9 cellular contexts compared by ENCODE assay signal in genomic region chr12:26123482-26123980, GRCh38. TPM values are rescaled to one million over a fixed set of nuclear protein-coding genes. Genes with fewer than 3 reads are reported as not detected.
DNase-seq lines count a peak whose midpoint lies in the region; ATAC-seq and TF ChIP-seq lines count a peak whose summit lies in the region.
"Had no signal": no experiment of that assay in that cellular context is flagged by ENCODE, and none has a peak within 500 bp of the region (broad histone marks: within the 10 kb centered on the region; RNA-seq: fewer than 3 reads in every experiment).

No MANE protein-coding gene starts in this region.

- H3K27me3 ChIP-seq in heart left ventricle (peaks cover 0 to 42% (median 0%) of the 10 kb centered on the region in 9 donors), upper lobe of right lung (peaks cover 67% of the 10 kb centered on the region), HAP-1 (ENCODE audit: low read depth) (peaks cover 39% of the 10 kb centered on the region)

- in situ Hi-C loops in HAP-1 (cut with MboI; ENCODE audit: low sequenced_read_pairs), result loop anchor here (25.0 kb wide), 1 partner anchor 514 kb away; no protein-coding TSS in a partner anchor

- H3K9me3 ChIP-seq in heart left ventricle (no peaks in the 10 kb centered on the region), mesodermal cell (ENCODE audit: control insufficient read depth, low read length) (no peaks in the 10 kb centered on the region), upper lobe of right lung (no peaks in the 10 kb centered on the region), HAP-1 (no peaks in the 10 kb centered on the region)

- no peaks in the 10 kb centered on the region for H3K36me3 ChIP-seq in heart left ventricle
- no peaks in the 10 kb centered on the region for H3K36me3 ChIP-seq in mesodermal cell (ENCODE audit: control insufficient read depth, insufficient read depth, low read length)
- H3K36me3 ChIP-seq in upper lobe of right lung, result no peaks in the 10 kb centered on the region
- no peaks in the 10 kb centered on the region for H3K36me3 ChIP-seq in HAP-1 (replicated peaks)

- POLR2A ChIA-PET in MCF 10A (lab: Yijun Ruan, JAX), result interaction anchor here (0.6 to 8.7 kb wide), 14 partner anchors 9 to 590 kb away, joined by 3 to 72 read pairs (median 6); no protein-coding TSS in a partner anchor

- CTCF ChIA-PET in MCF 10A (lab: Yijun Ruan, JAX), result interaction anchor here (0.6 to 8.0 kb wide), 10 partner anchors 9 to 491 kb away, joined by 3 to 78 read pairs (median 4); no protein-coding TSS in a partner anchor

- H3K4me1 ChIP-seq in heart left ventricle, result peaks cover 0 to 44% (median 24%) of the 10 kb centered on the region in 12 donors
- H3K4me1 ChIP-seq in mesodermal cell (ENCODE audit: control insufficient read depth, insufficient read depth, low read length, poor library complexity, severe bottlenecking), result peaks cover 7% of the 10 kb centered on the region
- H3K4me1 ChIP-seq in upper lobe of right lung, result peaks cover 26% of the 10 kb centered on the region
- peaks cover 9% of the 10 kb centered on the region for H3K4me1 ChIP-seq in HAP-1

- 19 to 23% (median 22%) methylated on average over 8 of the region's 8 CpGs for WGBS in heart left ventricle, 4 donors
- 4 to 10% methylated on average over 3 to 4 of the region's 8 CpGs for WGBS in mesodermal cell (ENCODE audit: insufficient coverage in 2 of 2), 2 experiments

- H3K27ac ChIP-seq in heart left ventricle (peak overlapping the region; percentile 45 to 98 (median 92)), mesodermal cell (ENCODE audit: low read depth, low read length, severe bottlenecking) (no peak overlapping the region), upper lobe of right lung (peak overlapping the region; percentile 84)

- H3K4me3 ChIP-seq in heart left ventricle (peak overlapping the region in 11 of 12 donors; percentile 51 to 84 (median 69)), mesodermal cell (ENCODE audit: extremely low read depth, insufficient read depth, low read length, poor library complexity, severe bottlenecking) (peak overlapping the region; percentile 43), upper lobe of right lung (peak overlapping the region; percentile 56), HAP-1 (no peak overlapping the region)

- ATAC-seq in heart left ventricle (peak in 1 of 4 donors; percentile 1), left cardiac atrium (no peak), upper lobe of right lung (no peak)

- peaks cover 29% of the 10 kb centered on the region for H3K4me1 Mint-ChIP-seq in MCF 10A (ENCODE audit: insufficient read depth, unreplicated experiment)

- no peak for TF ChIP-seq POLR2A in heart left ventricle (IDR thresholded peaks at IDR 0.05)

- H3K4me3 Mint-ChIP-seq in MCF 10A (ENCODE audit: unreplicated experiment), result peak overlapping the region; percentile 73

- intact Hi-C loops in heart left ventricle (cut with DNase I) (loop anchor here in 7 of 10 donors (5.0 to 10.0 kb wide), 9 partner anchors 71 to 531 kb away; partner anchors contain the start of gene SSPN (in 3 of the 7)), left cardiac atrium (cut with DNase I) (loop anchor here in 1 of 2 donors (5.0 kb wide), 1 partner anchor 299 kb away; no protein-coding TSS in a partner anchor), MCF 10A (cut with micrococcal nuclease) (loop anchor here (1.0 to 5.0 kb wide), 7 partner anchors 166 to 579 kb away; partner anchors contain the start of gene RASSF8), upper lobe of right lung (cut with DNase I) (no loop called here)

- no peak for DNase-seq in heart left ventricle
- no peak for DNase-seq in left cardiac atrium
- no peak for DNase-seq in MCF 10A (ENCODE audit: unreplicated experiment)
- DNase-seq in upper lobe of right lung, result no peak
- no peak for DNase-seq in stimulated activated CD4-positive, alpha-beta T cell treated with anti-CD3 and anti-CD28 coated beads, Interleukin-15, amount 100 ng/mL, for 24 hours
- no peak for DNase-seq in HAP-1 (ENCODE audit: low spot score in 2 of 2)
- no peak for DNase-seq in stimulated activated CD4-positive, alpha-beta T cell treated with anti-CD3 and anti-CD28 coated beads, Interleukin-2, amount 100 ng/mL, for 48 hours
- DNase-seq: activated gamma-delta T cell had no signal

- TF ChIP-seq CTCF in heart left ventricle (IDR thresholded peaks at IDR 0.05) (peak in 1 of 12 donors; percentile 1), MCF 10A (IDR thresholded peaks at IDR 0.05; ENCODE audit: unreplicated experiment) (no peak), upper lobe of right lung (IDR thresholded peaks at IDR 0.05) (no peak)

- H3K27me3 Mint-ChIP-seq in MCF 10A (ENCODE audit: insufficient read depth, unreplicated experiment), result peaks cover 10% of the 10 kb centered on the region

- H3K9me3 Mint-ChIP-seq in MCF 10A (ENCODE audit: unreplicated experiment), result no peaks in the 10 kb centered on the region

- no peak overlapping the region for H3K27ac Mint-ChIP-seq in MCF 10A (ENCODE audit: low read depth, unreplicated experiment)

- no TSS peak for BruUV-seq in MCF 10A (replicated peaks; lab: Mats Ljungman, UMichigan)

- H3K36me3 Mint-ChIP-seq in MCF 10A (ENCODE audit: insufficient read depth, unreplicated experiment), result no peaks in the 10 kb centered on the region

RNA-seq across cellular contexts. Expression of gene BHLHE41, which starts 1.3 kb away (rescaled TPM):
- 10 to 100 TPM in 7 of 9 donors, 1 to 10 TPM in 2; 8.3 to 66.0 (median 32.2) TPM for total RNA-seq in heart left ventricle
- 1 to 10 TPM; 6.8 to 8.8 TPM for polyA plus RNA-seq in heart left ventricle
- 10 to 100 TPM; 18.6 to 35.8 TPM for total RNA-seq in left cardiac atrium
- total RNA-seq in MCF 10A (2022), result 1.1 and 3.4 TPM in 2 replicates
- polyA plus RNA-seq in mesodermal cell (2013, experiment 1 of 2), result 0.41 TPM
- polyA plus RNA-seq in mesodermal cell (2013, experiment 2 of 2), result 0.86 TPM
- 104 TPM for total RNA-seq in upper lobe of right lung
